11 cellular contexts compared by ENCODE assay signal in genomic region chr13:36870050-36870692, GRCh38.
"Had no signal": no experiment of that assay in that cellular context is flagged by ENCODE, and none has a peak within 500 bp of the region (broad histone marks: within the 10 kb centered on the region; RNA-seq: fewer than 3 reads in every experiment).

No MANE protein-coding gene starts in this region.

- H3K9me3 ChIP-seq: psoas muscle, sigmoid colon, spleen, suprapubic skin had no signal

- ATAC-seq: activated T-helper 17 cell treated with anti-CD3 and anti-CD28 coated beads, Interleukin-2, amount 50 U/mL, for 72 hours had no signal

- H3K27ac ChIP-seq: psoas muscle, sigmoid colon, spleen, suprapubic skin had no signal

- H3K4me3 ChIP-seq: psoas muscle, sigmoid colon, spleen, suprapubic skin had no signal

- DNase-seq: activated CD4-positive, alpha-beta T cell treated with anti-CD3 and anti-CD28 coated beads, Interleukin-2, amount 50 U/mL, for 48 hours; activated naive CD4-positive, alpha-beta T cell treated with anti-CD3 and anti-CD28 coated beads for 36 hours; hippocampal formation; kidney; mesendoderm; sigmoid colon; spleen; trophoblast cell had no signal

- H3K36me3 ChIP-seq: spleen had no signal

- H3K4me1 ChIP-seq: psoas muscle, spleen, suprapubic skin had no signal

- H3K27me3 ChIP-seq: sigmoid colon, suprapubic skin had no signal
